8 cellular contexts compared by ENCODE assay signal in genomic region chr13:32443111-32443510, GRCh38. TPM values are rescaled to one million over a fixed set of nuclear protein-coding genes. Genes with fewer than 3 reads are reported as not detected.
DNase-seq lines count a peak whose midpoint lies in the region; ATAC-seq and TF ChIP-seq lines count a peak whose summit lies in the region.

No MANE protein-coding gene starts in this region.

- 38 to 51% (median 44%) methylated on average over 2 of the region's 2 CpGs for WGBS in spleen, 5 donors

- no peaks in the 10 kb centered on the region for H3K27me3 Mint-ChIP-seq in effector memory CD8-positive, alpha-beta T cell

- no peaks in the 10 kb centered on the region for H3K36me3 Mint-ChIP-seq in effector memory CD8-positive, alpha-beta T cell (ENCODE audit: insufficient read depth)

- H3K27ac ChIP-seq in A673 (ENCODE audit: low read depth, low read length, poor library complexity, severe bottlenecking) = no peak overlapping the region
- H3K27ac ChIP-seq in Peyer's patch = no peak overlapping the region
- peak overlapping the region in 4 of 8 donors; percentile 29 to 54 (median 41) for H3K27ac ChIP-seq in spleen

- H3K36me3 ChIP-seq in A673 (ENCODE audit: insufficient read depth, low read length, poor library complexity, severe bottlenecking) = no peaks in the 10 kb centered on the region
- H3K36me3 ChIP-seq in Peyer's patch = no peaks in the 10 kb centered on the region
- peaks cover 0 to 20% (median 0%) of the 10 kb centered on the region in 6 donors for H3K36me3 ChIP-seq in spleen

- TF ChIP-seq CTCF in A673 (conservative IDR thresholded peaks at IDR 0.05; ENCODE audit: low read depth, low read length) (0 out of 2 replicates have a peak, but pooled peaks have one; percentile 24), GM10248 (IDR thresholded peaks at IDR 0.05; ENCODE audit: control extremely low read depth, extremely low read depth, low read depth, missing control alignments) (peak; percentile 30), Peyer's patch (IDR thresholded peaks at IDR 0.05) (peak; percentile 17 to 54 (median 44)), spleen (IDR thresholded peaks at IDR 0.05 in 8 of 11, conservative IDR thresholded peaks at IDR 0.05 in 3 of 11) (peak in 10 of 11 experiments; percentile 9 to 59 (median 42))

- H3K27me3 ChIP-seq in A673 (replicated peaks; ENCODE audit: insufficient read depth, low read depth, low read length, poor library complexity) = no peaks in the 10 kb centered on the region
- H3K27me3 ChIP-seq in Peyer's patch = no peaks in the 10 kb centered on the region
- no peaks in the 10 kb centered on the region for H3K27me3 ChIP-seq in spleen (replicated peaks in 1 of 7)

- no peak overlapping the region for H3K4me3 ChIP-seq in A673 (ENCODE audit: low read depth, low read length, poor library complexity, severe bottlenecking)
- H3K4me3 ChIP-seq in Peyer's patch = no peak overlapping the region
- no peak overlapping the region for H3K4me3 ChIP-seq in spleen

- no peak for TF ChIP-seq POLR2A in Peyer's patch (IDR thresholded peaks at IDR 0.05)
- TF ChIP-seq POLR2A in spleen (IDR thresholded peaks at IDR 0.05) = no peak
- no peak for TF ChIP-seq POLR2A in GM18505 (IDR thresholded peaks at IDR 0.05; ENCODE audit: borderline replicate concordance, extremely low read depth, insufficient read depth, insufficient read length)

- BruUV-seq in A673 (replicated peaks; lab: Mats Ljungman, UMichigan) = no TSS peak

- no peaks in the 10 kb centered on the region for H3K9me3 ChIP-seq in A673 (ENCODE audit: low read depth, low read length, poor library complexity, severe bottlenecking)
- no peaks in the 10 kb centered on the region for H3K9me3 ChIP-seq in Peyer's patch
- no peaks in the 10 kb centered on the region for H3K9me3 ChIP-seq in spleen

- DNase-seq in A673 (ENCODE audit: low spot score) (no peak), GM10248 (ENCODE audit: extremely low spot score) (peak; percentile 64), Peyer's patch (peak in 2 of 3 donors; percentile 45 to 73), spleen (no peak), SKM-1 (lab: John Stamatoyannopoulos, UW; ENCODE audit: unreplicated experiment) (no peak)
- peak; percentile 18 to 36 (median 22) for DNase-seq in effector memory CD8-positive, alpha-beta T cell

- H3K9me3 Mint-ChIP-seq in effector memory CD8-positive, alpha-beta T cell = no peaks in the 10 kb centered on the region

- peaks cover 0 to 3% of the 10 kb centered on the region in 2 donors for H3K4me1 Mint-ChIP-seq in effector memory CD8-positive, alpha-beta T cell (ENCODE audit: low read depth in 2 of 2)

- POLR2A ChIA-PET in A673 (lab: Charles Lee; ENCODE audit: low non-redundant PET) = no interaction called here
- POLR2A ChIA-PET in GM10248 (lab: Yijun Ruan, JAX) = no interaction called here

- H3K27ac Mint-ChIP-seq in effector memory CD8-positive, alpha-beta T cell = peak overlapping the region in 1 of 2 donors; percentile 14

- CTCF ChIA-PET in A673 (lab: Charles Lee) (no interaction called here), GM10248 (lab: Yijun Ruan, JAX) (interaction anchor here (1.0 to 5.5 kb wide), 12 partner anchors 9 to 279 kb away, joined by 3 to 25 read pairs (median 3); partner anchors contain the start of gene N4BP2L1)

- H3K4me3 Mint-ChIP-seq in effector memory CD8-positive, alpha-beta T cell = no peak overlapping the region

- H3K4me1 ChIP-seq in A673 (ENCODE audit: insufficient read depth, low read length, poor library complexity, severe bottlenecking) = no peaks in the 10 kb centered on the region
- no peaks in the 10 kb centered on the region for H3K4me1 ChIP-seq in Peyer's patch
- peaks cover 0 to 24% (median 13%) of the 10 kb centered on the region in 6 donors for H3K4me1 ChIP-seq in spleen

- peak; percentile 61 for ATAC-seq in HG02798 (IDR thresholded peaks at IDR 0.05; ENCODE audit: poor library complexity, unreplicated experiment)
- peak; percentile 81 for ATAC-seq in effector memory CD8-positive, alpha-beta T cell (replicated peaks)
- ATAC-seq in GM18505 (IDR thresholded peaks at IDR 0.05; ENCODE audit: unreplicated experiment) = no peak

- intact Hi-C loops in A673 (cut with micrococcal nuclease; ENCODE audit: unreplicated experiment) = no loop called here
- intact Hi-C loops in spleen (cut with DNase I; ENCODE audit: low total_unique reads) = no loop called here

RNA-seq across cellular contexts. Expression of gene N4BP2L1, which starts 15.2 kb away (rescaled TPM):
- 0.49 and 2.1 TPM in 2 replicates for total RNA-seq in A673 (2021)
- 10 to 100 TPM; 17.2 to 31.5 (median 21.7) TPM for total RNA-seq in Peyer's patch
- 10 to 100 TPM; 28.3 to 57.4 (median 41.5) TPM for total RNA-seq in spleen
- polyA plus RNA-seq in spleen = 10 to 100 TPM; 30.3 to 33.4 (median 30.8) TPM

Comparison
In these comparisons a context has a peak if more than half of its experiments do, and no peak if none do; other contexts are left out.
1. DNase-seq: peak in GM10248 (single experiment), Peyer's patch (2 of 3) and effector memory CD8-positive, alpha-beta T cell (3 of 3); none in A673 (single experiment), spleen (single experiment) and SKM-1 (single experiment).
2. Peak in every context shown above with its lines, with median percentiles within 50 percentile points of each other: CTCF ChIP-seq.